Comparison of ENCODE assay signal across 8 cellular contexts in genomic region chr16:370443-370842, GRCh38. TPM values are rescaled to one million over a fixed set of nuclear protein-coding genes. Genes with fewer than 3 reads are reported as not detected.
A peak's percentile ranks its signal among the peaks of the same experiment; 100 is the strongest.
DNase-seq lines count a peak whose midpoint lies in the region; ATAC-seq and TF ChIP-seq lines count a peak whose summit lies in the region.

MRPL28 (minus strand) TSS chr16:370538; CDS start chr16:370218, 320 bp downstream.

- H3K9me3 ChIP-seq in KOPT-K1 (ENCODE audit: insufficient read depth, low read length, poor library complexity, severe bottlenecking) (no peaks in the 10 kb centered on the region), Peyer's patch (no peaks in the 10 kb centered on the region), esophagus (ENCODE audit: control insufficient read depth in 2 of 2, insufficient read depth in 1 of 2, low read depth in 1 of 2, low read length in 1 of 2) (no peaks in the 10 kb centered on the region), muscle layer of colon (ENCODE audit: low read length) (no peaks in the 10 kb centered on the region)

- H3K36me3 ChIP-seq in KOPT-K1 (ENCODE audit: insufficient read depth, low read length), result peaks cover 67% of the 10 kb centered on the region
- peaks cover 0 to 66% (median 0%) of the 10 kb centered on the region in 3 donors for H3K36me3 ChIP-seq in Peyer's patch
- H3K36me3 ChIP-seq in esophagus (ENCODE audit: control insufficient read depth in 2 of 2, insufficient read depth in 2 of 2, low read length in 1 of 2), result peaks cover 3 to 56% of the 10 kb centered on the region in 2 donors
- H3K36me3 ChIP-seq in muscle layer of colon (ENCODE audit: insufficient read depth, low read length), result peaks cover 42% of the 10 kb centered on the region

- 1 to 2% methylated on average over 26 to 30 of the region's 30 CpGs for WGBS in esophagus, 2 donors

- peak; percentile 49 for ATAC-seq in GM21717 (IDR thresholded peaks at IDR 0.05; ENCODE audit: unreplicated experiment)
- ATAC-seq in activated T-cell treated with anti-CD3 and anti-CD28 coated beads, Interleukin-2, amount 50 U/mL, for 4 hours, result peak; percentile 99 to 100

- H3K4me3 Mint-ChIP-seq in activated T-cell treated with anti-CD3 and anti-CD28 coated beads, Interleukin-2, amount 50 U/mL, for 4 hours, result peak within 1 kb of the TSS; percentile 82

- peak; percentile 77 for DNase-seq in DMS 273 treated with DMSO at 0.1 percent for 48 hours (lab: John Stamatoyannopoulos, UW)
- DNase-seq in Peyer's patch, result peak; percentile 93 to 98 (median 94)
- DNase-seq in activated T-cell treated with anti-CD3 and anti-CD28 coated beads, Interleukin-2, amount 50 U/mL, for 4 hours, result peak; percentile 91
- DNase-seq in stimulated activated CD8-positive, alpha-beta memory T cell treated with anti-CD3 and anti-CD28 coated beads, Interleukin-7, amount 100 ng/mL, for 1 hour (ENCODE audit: low read depth in 2 of 2), result peak; percentile 80 to 88

- peaks cover 14% of the 10 kb centered on the region for H3K4me1 Mint-ChIP-seq in activated T-cell treated with anti-CD3 and anti-CD28 coated beads, Interleukin-2, amount 50 U/mL, for 4 hours (ENCODE audit: low read depth)

- H3K4me3 ChIP-seq in Peyer's patch (peak within 1 kb of the TSS; percentile 51 to 67 (median 57)), esophagus (ENCODE audit: low read depth in 1 of 2, low read length in 2 of 2) (peak within 1 kb of the TSS; percentile 42 to 49), muscle layer of colon (ENCODE audit: low read depth in 1 of 2, low read length in 2 of 2) (peak within 1 kb of the TSS in 1 of 2 donors; percentile 52)

- H3K36me3 Mint-ChIP-seq in activated T-cell treated with anti-CD3 and anti-CD28 coated beads, Interleukin-2, amount 50 U/mL, for 4 hours (ENCODE audit: insufficient read depth), result peaks cover 6% of the 10 kb centered on the region

- no peaks in the 10 kb centered on the region for H3K27me3 ChIP-seq in Peyer's patch
- H3K27me3 ChIP-seq in esophagus (ENCODE audit: control insufficient read depth in 1 of 2, insufficient read depth in 2 of 2, low read length in 2 of 2), result no peaks in the 10 kb centered on the region
- no peaks in the 10 kb centered on the region for H3K27me3 ChIP-seq in muscle layer of colon (ENCODE audit: control insufficient read depth in 1 of 2, insufficient read depth in 2 of 2, low read length in 2 of 2)

- TF ChIP-seq CTCF in Peyer's patch (IDR thresholded peaks at IDR 0.05), result no peak

- peak within 1 kb of the TSS; percentile 52 for H3K27ac ChIP-seq in KOPT-K1 (ENCODE audit: low read depth, low read length, poor library complexity, severe bottlenecking)
- H3K27ac ChIP-seq in Peyer's patch, result peak within 1 kb of the TSS; percentile 50 to 66 (median 62)
- peak within 1 kb of the TSS in 1 of 2 donors; percentile 66 for H3K27ac ChIP-seq in esophagus (ENCODE audit: low read depth in 2 of 2, low read length in 1 of 2)
- H3K27ac ChIP-seq in muscle layer of colon (ENCODE audit: low read depth, low read length), result peak within 1 kb of the TSS; percentile 50

- no peak within 1 kb of the TSS for H3K9ac ChIP-seq in muscle layer of colon (ENCODE audit: low read length)

- no peaks in the 10 kb centered on the region for H3K9me3 Mint-ChIP-seq in activated T-cell treated with anti-CD3 and anti-CD28 coated beads, Interleukin-2, amount 50 U/mL, for 4 hours

- no peaks in the 10 kb centered on the region for H3K27me3 Mint-ChIP-seq in activated T-cell treated with anti-CD3 and anti-CD28 coated beads, Interleukin-2, amount 50 U/mL, for 4 hours (ENCODE audit: low read depth)

- H3K4me1 ChIP-seq in Peyer's patch (peaks cover 0 to 17% (median 13%) of the 10 kb centered on the region in 4 donors), esophagus (ENCODE audit: control insufficient read depth in 2 of 2, insufficient read depth in 2 of 2, low read length in 1 of 2) (peaks cover 0 to 3% of the 10 kb centered on the region in 2 donors), muscle layer of colon (ENCODE audit: insufficient read depth, low read length) (peaks cover 15% of the 10 kb centered on the region)

- no peak for TF ChIP-seq POLR2A in Peyer's patch (IDR thresholded peaks at IDR 0.05)

RNA-seq across cellular contexts. Expression of gene MRPL28, which starts in this region (rescaled TPM):
- 10 to 100 TPM; 58.3 to 73.4 (median 61.3) TPM for total RNA-seq in Peyer's patch
- total RNA-seq in activated T-cell treated with anti-CD3 and anti-CD28 coated beads, Interleukin-2, amount 50 U/mL, for 4 hours, result 100 to 1,000 TPM; 124 to 136 (median 128) TPM
- 10 to 100 TPM; 54.5 to 75.9 TPM for polyA plus RNA-seq in esophagus
